11 cellular contexts compared by ENCODE assay signal in the genomic region with DNA sequence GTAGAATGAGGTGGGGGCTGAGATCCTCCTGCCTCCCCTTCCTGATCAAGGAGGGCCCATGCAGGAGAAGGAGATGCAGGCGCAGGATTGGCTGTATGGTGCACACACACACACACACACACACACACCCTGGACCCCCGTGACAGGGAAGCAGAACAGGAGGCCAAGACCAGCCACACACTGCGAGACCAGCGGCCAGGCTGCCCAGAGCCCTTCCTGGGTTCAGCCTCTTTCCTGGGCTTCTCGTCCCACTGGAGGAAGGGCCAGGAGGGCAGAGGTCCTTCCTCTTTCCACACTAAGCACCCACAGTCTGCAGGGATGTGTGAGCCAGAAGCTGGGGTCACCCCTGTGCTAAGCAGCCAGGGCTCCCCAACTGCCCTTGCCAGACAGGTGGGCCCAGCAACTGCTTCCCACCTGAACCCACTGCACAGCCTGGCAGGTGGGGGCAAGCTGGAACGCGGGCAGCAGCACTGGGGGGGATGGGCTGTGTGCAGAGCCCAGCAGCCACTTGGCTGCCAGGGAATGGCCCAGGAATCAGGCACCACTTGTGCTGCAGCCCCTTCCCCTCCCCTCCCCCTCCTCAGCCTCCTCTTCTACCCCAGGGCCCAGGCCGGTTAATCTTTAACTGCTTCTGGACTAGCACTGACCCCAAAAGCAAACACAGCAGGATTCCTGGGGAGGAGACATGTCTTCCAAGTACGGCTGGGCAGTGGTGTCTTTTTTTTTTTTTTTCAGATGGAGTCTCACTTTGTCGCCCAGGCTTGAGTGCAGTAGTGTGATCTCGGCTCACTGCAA. TPM values are rescaled to one million over a fixed set of nuclear protein-coding genes. Genes with fewer than 3 reads are reported as not detected.
DNase-seq lines count a peak whose midpoint lies in the region; ATAC-seq and TF ChIP-seq lines count a peak whose summit lies in the region.
"Had no signal": no experiment of that assay in that cellular context is flagged by ENCODE, and none has a peak within 500 bp of the region (broad histone marks: within the 10 kb centered on the region; RNA-seq: fewer than 3 reads in every experiment).

No MANE protein-coding gene starts in this region.

- H3K4me3 ChIP-seq in body of pancreas (no peak overlapping the region), right lobe of liver (peak overlapping the region in 2 of 3 donors; percentile 32 to 80), subcutaneous abdominal adipose tissue (ENCODE audit: low read depth in 1 of 5, low read length in 5 of 5) (peak overlapping the region in 2 of 5 donors; percentile 13 to 31)

- H3K27ac ChIP-seq in body of pancreas = peak overlapping the region; percentile 62 to 98 (median 97)
- peak overlapping the region; percentile 86 to 98 (median 96) for H3K27ac ChIP-seq in right lobe of liver
- peak overlapping the region; percentile 96 for H3K27ac ChIP-seq in subcutaneous abdominal adipose tissue (ENCODE audit: low read depth, low read length)

- H3K4me1 ChIP-seq in body of pancreas = peaks cover 85% of the 10 kb centered on the region
- H3K4me1 ChIP-seq in right lobe of liver = peaks cover 0 to 56% (median 30%) of the 10 kb centered on the region in 4 donors
- peaks cover 21 to 92% (median 89%) of the 10 kb centered on the region in 5 donors for H3K4me1 ChIP-seq in subcutaneous abdominal adipose tissue (ENCODE audit: control insufficient read depth in 5 of 5, insufficient read depth in 5 of 5, low read length in 5 of 5)

- no peaks in the 10 kb centered on the region for H3K27me3 ChIP-seq in body of pancreas
- no peaks in the 10 kb centered on the region for H3K27me3 ChIP-seq in right lobe of liver
- H3K27me3 ChIP-seq in subcutaneous abdominal adipose tissue (ENCODE audit: control insufficient read depth in 5 of 5, insufficient read depth in 4 of 5, low read length in 5 of 5) = no peaks in the 10 kb centered on the region

- H3K4me1 Mint-ChIP-seq in activated T-helper 1 cell treated with anti-CD3 and anti-CD28 coated beads, Interleukin-12 subunit alpha, Interleukin-12 subunit beta, Interleukin-2, Interleukin-4 antibody, amounts not matched to agents 30 ng/mL and 10 ng/mL and 1 ng/mL, durations not matched to agents 14 hours and 24 hours and 36 hours (ENCODE audit: low read depth) = peaks cover 5% of the 10 kb centered on the region

- TF ChIP-seq POLR2A in body of pancreas (IDR thresholded peaks at IDR 0.05) (no peak), right lobe of liver (IDR thresholded peaks at IDR 0.05) (peak; percentile 7)

- DNase-seq in HuH-7 (ENCODE audit: low spot score) (peak; percentile 95), body of pancreas (peak; percentile 43 to 73 (median 71)), right lobe of liver (peak; percentile 52 to 90 (median 74)), NCI-H2029 (lab: John Stamatoyannopoulos, UW) (no peak)
- DNase-seq in activated T-helper 1 cell treated with anti-CD3 and anti-CD28 coated beads, Interleukin-12 subunit alpha, Interleukin-12 subunit beta, Interleukin-2, Interleukin-4 antibody, amounts not matched to agents 30 ng/mL and 10 ng/mL and 1 ng/mL, durations not matched to agents 14 hours and 24 hours and 36 hours (ENCODE audit: low spot score) = no peak
- DNase-seq: KG1, NCI-H510A treated with DMSO at 0.1 percent for 48 hours, occipital lobe, T-helper 2 cell had no signal

- TF ChIP-seq CTCF in body of pancreas (IDR thresholded peaks at IDR 0.05) (no peak), right lobe of liver (IDR thresholded peaks at IDR 0.05) (no peak)

- no peak overlapping the region for H3K4me3 Mint-ChIP-seq in activated T-helper 1 cell treated with anti-CD3 and anti-CD28 coated beads, Interleukin-12 subunit alpha, Interleukin-12 subunit beta, Interleukin-2, Interleukin-4 antibody, amounts not matched to agents 30 ng/mL and 10 ng/mL and 1 ng/mL, durations not matched to agents 14 hours and 24 hours and 36 hours

- H3K27me3 Mint-ChIP-seq in activated T-helper 1 cell treated with anti-CD3 and anti-CD28 coated beads, Interleukin-12 subunit alpha, Interleukin-12 subunit beta, Interleukin-2, Interleukin-4 antibody, amounts not matched to agents 30 ng/mL and 10 ng/mL and 1 ng/mL, durations not matched to agents 14 hours and 24 hours and 36 hours (ENCODE audit: insufficient read depth) = peaks cover 39% of the 10 kb centered on the region

- H3K9me3 Mint-ChIP-seq in activated T-helper 1 cell treated with anti-CD3 and anti-CD28 coated beads, Interleukin-12 subunit alpha, Interleukin-12 subunit beta, Interleukin-2, Interleukin-4 antibody, amounts not matched to agents 30 ng/mL and 10 ng/mL and 1 ng/mL, durations not matched to agents 14 hours and 24 hours and 36 hours = no peaks in the 10 kb centered on the region

- ATAC-seq in body of pancreas (peak; percentile 2), right lobe of liver (peak; percentile 52 to 77 (median 66)), HG03108 (IDR thresholded peaks at IDR 0.05; ENCODE audit: unreplicated experiment) (no peak)

- peak overlapping the region in 3 of 5 donors; percentile 17 to 58 (median 50) for H3K9ac ChIP-seq in subcutaneous abdominal adipose tissue (ENCODE audit: low read length in 5 of 5)

- no peaks in the 10 kb centered on the region for H3K9me3 ChIP-seq in body of pancreas
- H3K9me3 ChIP-seq in right lobe of liver = no peaks in the 10 kb centered on the region
- no peaks in the 10 kb centered on the region for H3K9me3 ChIP-seq in subcutaneous abdominal adipose tissue (ENCODE audit: control insufficient read depth in 5 of 5, low read length in 5 of 5)

- intact Hi-C loops in body of pancreas (cut with DNase I) = no loop called here
- intact Hi-C loops in right lobe of liver (cut with DNase I) = no loop called here
- intact Hi-C loops in activated T-helper 1 cell treated with anti-CD3 and anti-CD28 coated beads, Interleukin-12 subunit alpha, Interleukin-12 subunit beta, Interleukin-2, Interleukin-4 antibody, amounts not matched to agents 30 ng/mL and 10 ng/mL and 1 ng/mL, durations not matched to agents 14 hours and 24 hours and 36 hours (cut with micrococcal nuclease) = no loop called here

- H3K36me3 Mint-ChIP-seq in activated T-helper 1 cell treated with anti-CD3 and anti-CD28 coated beads, Interleukin-12 subunit alpha, Interleukin-12 subunit beta, Interleukin-2, Interleukin-4 antibody, amounts not matched to agents 30 ng/mL and 10 ng/mL and 1 ng/mL, durations not matched to agents 14 hours and 24 hours and 36 hours (ENCODE audit: low read depth) = peaks cover 5% of the 10 kb centered on the region

- no peaks in the 10 kb centered on the region for H3K36me3 ChIP-seq in body of pancreas (replicated peaks in 1 of 2; ENCODE audit: insufficient read depth in 1 of 2, low read depth in 2 of 2)
- no peaks in the 10 kb centered on the region for H3K36me3 ChIP-seq in right lobe of liver
- H3K36me3 ChIP-seq in subcutaneous abdominal adipose tissue (ENCODE audit: control insufficient read depth in 5 of 5, insufficient read depth in 5 of 5, low read length in 5 of 5) = no peaks in the 10 kb centered on the region

- H3K27ac Mint-ChIP-seq in activated T-helper 1 cell treated with anti-CD3 and anti-CD28 coated beads, Interleukin-12 subunit alpha, Interleukin-12 subunit beta, Interleukin-2, Interleukin-4 antibody, amounts not matched to agents 30 ng/mL and 10 ng/mL and 1 ng/mL, durations not matched to agents 14 hours and 24 hours and 36 hours = no peak overlapping the region

- WGBS in body of pancreas, 2 donors = 28 to 35% methylated on average over 8 to 11 of the region's 11 CpGs
- 8% methylated on average over 6 of the region's 11 CpGs for WGBS in right lobe of liver (ENCODE audit: insufficient coverage, low coverage, low lambda C conversion rate, missing lambda C conversion rate)

RNA-seq across cellular contexts. Expression of gene SLC38A10, which starts 44.6 kb away (rescaled TPM):
- 100 to 1,000 TPM; 102 to 203 TPM for total RNA-seq in body of pancreas
- 100 to 1,000 TPM in 1 of 6 experiments, 10 to 100 TPM in 5; 60.9 to 104 (median 86.1) TPM for total RNA-seq in right lobe of liver
- 99.7 and 101 TPM in 2 replicates for total RNA-seq in activated T-helper 1 cell treated with anti-CD3 and anti-CD28 coated beads, Interleukin-12 subunit alpha, Interleukin-12 subunit beta, Interleukin-2, Interleukin-4 antibody, amounts not matched to agents 30 ng/mL and 10 ng/mL and 1 ng/mL, durations not matched to agents 14 hours and 24 hours and 36 hours

RNA-seq across cellular contexts. Expression of gene BAHCC1, which starts 55.6 kb away (rescaled TPM):
- total RNA-seq in body of pancreas (10 to 100 TPM in 1 of 2 donors, 1 to 10 TPM in 1; 5.7 to 14.8 TPM), right lobe of liver (1 to 10 TPM; 2.5 to 6.4 (median 4.9) TPM)
- 0.02 and 0.08 TPM in 2 replicates for total RNA-seq in activated T-helper 1 cell treated with anti-CD3 and anti-CD28 coated beads, Interleukin-12 subunit alpha, Interleukin-12 subunit beta, Interleukin-2, Interleukin-4 antibody, amounts not matched to agents 30 ng/mL and 10 ng/mL and 1 ng/mL, durations not matched to agents 14 hours and 24 hours and 36 hours

Comparison
In these comparisons a context has a peak if more than half of its experiments do, and no peak if none do; other contexts are left out.
1. DNase-seq: peak in HuH-7 (single experiment), body of pancreas (4 of 4) and right lobe of liver (3 of 3); none in NCI-H2029 (single experiment) and activated T-helper 1 cell treated with anti-CD3 and anti-CD28 coated beads, Interleukin-12 subunit alpha, Interleukin-12 subunit beta, Interleukin-2, Interleukin-4 antibody, amounts not matched to agents 30 ng/mL and 10 ng/mL and 1 ng/mL, durations not matched to agents 14 hours and 24 hours and 36 hours (single experiment).
2. H3K4me3 ChIP-seq: peak in right lobe of liver (2 of 3); none in body of pancreas (0 of 2).
3. Peak in every context shown above with its lines, with median percentiles within 50 percentile points of each other: H3K27ac ChIP-seq.